In genomic region chr6:54291738-54292137, GRCh38 we compare ENCODE assay signal across 9 cellular contexts. TPM values are rescaled to one million over a fixed set of nuclear protein-coding genes. Genes with fewer than 3 reads are reported as not detected.
A peak's percentile ranks its signal among the peaks of the same experiment; 100 is the strongest.
DNase-seq lines count a peak whose midpoint lies in the region; ATAC-seq, FAIRE-seq and TF ChIP-seq lines count a peak whose summit lies in the region.
"Had no signal": no experiment of that assay in that cellular context is flagged by ENCODE, and none has a peak within 500 bp of the region (broad histone marks: within the 10 kb centered on the region; RNA-seq: fewer than 3 reads in every experiment).

No MANE protein-coding gene starts in this region.

- H3K4me1 Mint-ChIP-seq in activated CD4-positive, alpha-beta T cell treated with anti-CD3 and anti-CD28 coated beads, Interleukin-2, amount 10 ng/mL, durations not matched to agents 7 days and 5 days = no peaks in the 10 kb centered on the region

- H3K36me3 ChIP-seq in pancreas = no peaks in the 10 kb centered on the region
- no peaks in the 10 kb centered on the region for H3K36me3 ChIP-seq in testis (ENCODE audit: low read depth, missing control alignments)
- H3K36me3 ChIP-seq in right atrium auricular region = no peaks in the 10 kb centered on the region

- TF ChIP-seq POLR2A in testis (IDR thresholded peaks at IDR 0.05) = no peak

- no peak overlapping the region for H3K4me3 ChIP-seq in pancreas
- H3K4me3 ChIP-seq in testis = no peak overlapping the region
- no peak overlapping the region for H3K4me3 ChIP-seq in right atrium auricular region

- H3K36me3 Mint-ChIP-seq in activated CD4-positive, alpha-beta T cell treated with anti-CD3 and anti-CD28 coated beads, Interleukin-2, amount 10 ng/mL, durations not matched to agents 7 days and 5 days (ENCODE audit: low read depth) = no peaks in the 10 kb centered on the region

- CTCF ChIA-PET in activated CD4-positive, alpha-beta T cell treated with anti-CD3 and anti-CD28 coated beads, Interleukin-2, amount 10 ng/mL, durations not matched to agents 7 days and 5 days (lab: Charles Lee) = no interaction called here

- H3K27me3 Mint-ChIP-seq in activated CD4-positive, alpha-beta T cell treated with anti-CD3 and anti-CD28 coated beads, Interleukin-2, amount 10 ng/mL, durations not matched to agents 7 days and 5 days = no peaks in the 10 kb centered on the region

- H3K9me3 ChIP-seq in pancreas = no peaks in the 10 kb centered on the region
- H3K9me3 ChIP-seq in testis = no peaks in the 10 kb centered on the region
- no peaks in the 10 kb centered on the region for H3K9me3 ChIP-seq in right atrium auricular region

- DNase-seq in GM18507 (ENCODE audit: extremely low spot score, insufficient read length, low read depth) (peak; percentile 15), glomerular endothelial cell (ENCODE audit: extremely low read depth, low read depth, low spot score) (peak; percentile 27), pancreas (no peak), testis (no peak), right atrium auricular region (ENCODE audit: low spot score) (no peak)
- no peak for DNase-seq in activated CD4-positive, alpha-beta T cell treated with anti-CD3 and anti-CD28 coated beads, Interleukin-2, amount 10 ng/mL, durations not matched to agents 7 days and 5 days

- peak; percentile 88 for FAIRE-seq in GM18507 (lab: Jason Lieb, UNC)
- no peak for FAIRE-seq in pancreas (lab: Jason Lieb, UNC)

- no peak overlapping the region for H3K27ac ChIP-seq in pancreas
- H3K27ac ChIP-seq in testis = no peak overlapping the region
- H3K27ac ChIP-seq in right atrium auricular region = no peak overlapping the region

- 50 to 61% methylated on average over 2 of the region's 2 CpGs for WGBS in pancreas, 2 donors
- WGBS in testis, 2 donors = 48 to 59% methylated on average over 2 of the region's 2 CpGs

- POLR2A ChIA-PET in activated CD4-positive, alpha-beta T cell treated with anti-CD3 and anti-CD28 coated beads, Interleukin-2, amount 10 ng/mL, durations not matched to agents 7 days and 5 days (lab: Charles Lee) = no interaction called here

- TF ChIP-seq CTCF in pancreas (IDR thresholded peaks at IDR 0.05) (no peak), testis (IDR thresholded peaks at IDR 0.05) (no peak), right atrium auricular region (IDR thresholded peaks at IDR 0.05) (no peak)

- H3K9me3 Mint-ChIP-seq in activated CD4-positive, alpha-beta T cell treated with anti-CD3 and anti-CD28 coated beads, Interleukin-2, amount 10 ng/mL, durations not matched to agents 7 days and 5 days = no peaks in the 10 kb centered on the region

- H3K4me1 ChIP-seq in pancreas = no peaks in the 10 kb centered on the region
- no peaks in the 10 kb centered on the region for H3K4me1 ChIP-seq in testis
- no peaks in the 10 kb centered on the region for H3K4me1 ChIP-seq in right atrium auricular region

- no peak overlapping the region for H3K27ac Mint-ChIP-seq in activated CD4-positive, alpha-beta T cell treated with anti-CD3 and anti-CD28 coated beads, Interleukin-2, amount 10 ng/mL, durations not matched to agents 7 days and 5 days

- H3K27me3 ChIP-seq in pancreas (no peaks in the 10 kb centered on the region), testis (no peaks in the 10 kb centered on the region), right atrium auricular region (no peaks in the 10 kb centered on the region)

- intact Hi-C loops in pancreas (cut with DNase I) (no loop called here), testis (cut with DNase I; ENCODE audit: low total_unique reads) (no loop called here)

- peak; percentile 95 for ATAC-seq in GM21737 (IDR thresholded peaks at IDR 0.05; ENCODE audit: unreplicated experiment)
- ATAC-seq in HG03565 (IDR thresholded peaks at IDR 0.05; ENCODE audit: unreplicated experiment) = peak; percentile 93
- ATAC-seq in pancreas = no peak
- ATAC-seq: Panc1 had no signal

- H3K4me3 Mint-ChIP-seq in activated CD4-positive, alpha-beta T cell treated with anti-CD3 and anti-CD28 coated beads, Interleukin-2, amount 10 ng/mL, durations not matched to agents 7 days and 5 days = no peak overlapping the region

RNA-seq across cellular contexts. Expression of gene TINAG, which starts 16.5 kb away (rescaled TPM):
- total RNA-seq in glomerular endothelial cell (4.8 TPM in 1 of 2 replicates, not detected in the other), pancreas (not detected), testis (not detected), right atrium auricular region (under 1 TPM in 1 of 2 donors, not detected in 1; 0.51 TPM)
- polyA plus RNA-seq in pancreas (not detected), testis (ENCODE audit: insufficient read depth, low read depth, low replicate concordance) (not detected)
- total RNA-seq in activated CD4-positive, alpha-beta T cell treated with anti-CD3 and anti-CD28 coated beads, Interleukin-2, amount 10 ng/mL, durations not matched to agents 7 days and 5 days = not detected

Comparison
In these comparisons a context has a peak if more than half of its experiments do, and no peak if none do; other contexts are left out.
1. DNase-seq: peak in GM18507 (single experiment) and glomerular endothelial cell (single experiment); none in pancreas (0 of 6), activated CD4-positive, alpha-beta T cell treated with anti-CD3 and anti-CD28 coated beads, Interleukin-2, amount 10 ng/mL, durations not matched to agents 7 days and 5 days (single experiment), testis (single experiment) and right atrium auricular region (single experiment).
2. ATAC-seq: peak in GM21737 (single experiment) and HG03565 (single experiment); none in pancreas (0 of 4).